ENCODE assay signal across 16 cellular contexts in genomic region chr11:92852946-92853345, GRCh38.
DNase-seq lines count a peak whose midpoint lies in the region; ATAC-seq and TF ChIP-seq lines count a peak whose summit lies in the region.
"Had no signal": no experiment of that assay in that cellular context is flagged by ENCODE, and none has a peak within 500 bp of the region (broad histone marks: within the 10 kb centered on the region; RNA-seq: fewer than 3 reads in every experiment).

No MANE protein-coding gene starts in this region.

- H3K79me2 ChIP-seq in GM23248 (ENCODE audit: insufficient read depth), result no peaks in the 10 kb centered on the region

- no peaks in the 10 kb centered on the region for H3K9me3 ChIP-seq in GM23248 (ENCODE audit: low read depth)

- no peak overlapping the region for H2AFZ ChIP-seq in GM23248

- no peaks in the 10 kb centered on the region for H3K36me3 ChIP-seq in GM23248 (ENCODE audit: low read depth)

- H3K4me1 Mint-ChIP-seq in activated T-cell treated with anti-CD3 and anti-CD28 coated beads, Interleukin-2, amount 50 U/mL, for 4 hours (ENCODE audit: low read depth), result no peaks in the 10 kb centered on the region
- H3K4me1 Mint-ChIP-seq: activated CD4-positive, alpha-beta memory T cell treated with anti-CD3 and anti-CD28 coated beads, Interleukin-2, amount 10 ng/mL, durations not matched to agents 7 days and 5 days had no signal

- intact Hi-C loops in dorsolateral prefrontal cortex (cut with DNase I), result no loop called here

- H3K4me3 Mint-ChIP-seq in activated T-cell treated with anti-CD3 and anti-CD28 coated beads, Interleukin-2, amount 50 U/mL, for 4 hours, result no peak overlapping the region
- H3K4me3 Mint-ChIP-seq: activated CD4-positive, alpha-beta memory T cell treated with anti-CD3 and anti-CD28 coated beads, Interleukin-2, amount 10 ng/mL, durations not matched to agents 7 days and 5 days; activated T-helper 1 cell treated with anti-CD3 and anti-CD28 coated beads, Interleukin-12 subunit alpha, Interleukin-12 subunit beta, Interleukin-2, Interleukin-4 antibody, amounts not matched to agents 30 ng/mL and 10 ng/mL and 1 ng/mL, durations not matched to agents 14 hours and 24 hours and 36 hours; mesothelial cell of epicardium; neural crest cell had no signal

- in situ Hi-C loops in GM23248 (cut with MboI), result no loop called here

- H3K27me3 Mint-ChIP-seq in activated T-cell treated with anti-CD3 and anti-CD28 coated beads, Interleukin-2, amount 50 U/mL, for 4 hours (ENCODE audit: low read depth), result no peaks in the 10 kb centered on the region
- H3K27me3 Mint-ChIP-seq: activated CD4-positive, alpha-beta memory T cell treated with anti-CD3 and anti-CD28 coated beads, Interleukin-2, amount 10 ng/mL, durations not matched to agents 7 days and 5 days had no signal

- no peak for TF ChIP-seq CTCF in dorsolateral prefrontal cortex (IDR thresholded peaks at IDR 0.05 in 54 of 56, conservative IDR thresholded peaks at IDR 0.05 in 2 of 56; ENCODE audit: low read depth in 1 of 56, partially characterized antibody in 56 of 56)

- H3K4me3 ChIP-seq in GM23248 (no peak overlapping the region), dorsolateral prefrontal cortex (no peak overlapping the region)

- no peaks in the 10 kb centered on the region for H3K9me2 ChIP-seq in GM23248 (ENCODE audit: insufficient read depth)

- H4K20me1 ChIP-seq in GM23248 (ENCODE audit: insufficient read depth), result no peaks in the 10 kb centered on the region

- DNase-seq in GM23248, result peak; percentile 27
- DNase-seq in NCI-H1105 treated with DMSO at 0.1 percent for 48 hours (lab: John Stamatoyannopoulos, UW), result peak; percentile 84
- DNase-seq in dorsolateral prefrontal cortex, result peak in 7 of 10 donors; percentile 49 to 82 (median 59)
- DNase-seq in occipital lobe (lab: John Stamatoyannopoulos, UW), result peak; percentile 74
- DNase-seq in activated CD8-positive, alpha-beta memory T cell treated with anti-CD3 and anti-CD28 coated beads, Interleukin-2, amount 50 U/mL, for 4 hours, result no peak
- no peak for DNase-seq in activated T-cell treated with anti-CD3 and anti-CD28 coated beads, Interleukin-2, amount 50 U/mL, for 4 hours
- DNase-seq in cerebellum (ENCODE audit: low spot score), result no peak
- no peak for DNase-seq in stimulated activated CD4-positive, alpha-beta T cell treated with anti-CD3 and anti-CD28 coated beads, Interleukin-1b, Interleukin-23, amount 100 ng/mL, for 48 hours
- DNase-seq: activated CD4-positive, alpha-beta memory T cell treated with anti-CD3 and anti-CD28 coated beads, Interleukin-2, amount 10 ng/mL, durations not matched to agents 7 days and 5 days; GOT3; NCI-H1930; substantia nigra; T-helper 1 cell had no signal

- no peaks in the 10 kb centered on the region for H3K36me3 Mint-ChIP-seq in activated T-cell treated with anti-CD3 and anti-CD28 coated beads, Interleukin-2, amount 50 U/mL, for 4 hours (ENCODE audit: insufficient read depth)
- H3K36me3 Mint-ChIP-seq: mesothelial cell of epicardium had no signal

- H3K27ac ChIP-seq in GM23248, result no peak overlapping the region
- no peak overlapping the region for H3K27ac ChIP-seq in dorsolateral prefrontal cortex

- no peaks in the 10 kb centered on the region for H3F3A ChIP-seq in GM23248 (ENCODE audit: insufficient read depth)

- no peaks in the 10 kb centered on the region for H3K9me3 Mint-ChIP-seq in activated T-cell treated with anti-CD3 and anti-CD28 coated beads, Interleukin-2, amount 50 U/mL, for 4 hours
- H3K9me3 Mint-ChIP-seq: activated CD4-positive, alpha-beta memory T cell treated with anti-CD3 and anti-CD28 coated beads, Interleukin-2, amount 10 ng/mL, durations not matched to agents 7 days and 5 days; activated T-helper 1 cell treated with anti-CD3 and anti-CD28 coated beads, Interleukin-12 subunit alpha, Interleukin-12 subunit beta, Interleukin-2, Interleukin-4 antibody, amounts not matched to agents 30 ng/mL and 10 ng/mL and 1 ng/mL, durations not matched to agents 14 hours and 24 hours and 36 hours; mesothelial cell of epicardium; neural crest cell had no signal

- 0 out of 2 replicates have a peak, but pooled peaks cover 2% of the 10 kb centered on the region for H3K4me1 ChIP-seq in GM23248 (ENCODE audit: insufficient read depth)

- ATAC-seq in activated T-cell treated with anti-CD3 and anti-CD28 coated beads, Interleukin-2, amount 50 U/mL, for 4 hours, result no peak

- H3K27me3 ChIP-seq in GM23248 (replicated peaks; ENCODE audit: insufficient read depth) (no peaks in the 10 kb centered on the region; the same call in 1 of the 2 replicates), dorsolateral prefrontal cortex (no peaks in the 10 kb centered on the region)

- H3K4me2 ChIP-seq in GM23248 (ENCODE audit: unreplicated experiment), result no peak overlapping the region

- H3K9ac ChIP-seq in GM23248, result no peak overlapping the region

- WGBS in GM23248 (ENCODE audit: low coverage in 1 of 2, low lambda C conversion rate in 2 of 2, missing lambda C conversion rate in 2 of 2), 2 experiments, result 7 to 26% methylated on average over 4 to 7 of the region's 7 CpGs

Comparison
In these comparisons a context has a peak if more than half of its experiments do, and no peak if none do; other contexts are left out.
1. DNase-seq: peak in GM23248 (single experiment), NCI-H1105 treated with DMSO at 0.1 percent for 48 hours (single experiment), dorsolateral prefrontal cortex (7 of 10) and occipital lobe (single experiment); none in activated CD8-positive, alpha-beta memory T cell treated with anti-CD3 and anti-CD28 coated beads, Interleukin-2, amount 50 U/mL, for 4 hours (single experiment), activated T-cell treated with anti-CD3 and anti-CD28 coated beads, Interleukin-2, amount 50 U/mL, for 4 hours (single experiment), cerebellum (single experiment) and stimulated activated CD4-positive, alpha-beta T cell treated with anti-CD3 and anti-CD28 coated beads, Interleukin-1b, Interleukin-23, amount 100 ng/mL, for 48 hours (single experiment).